ENCODE assay signal across 17 cellular contexts in the genomic region with DNA sequence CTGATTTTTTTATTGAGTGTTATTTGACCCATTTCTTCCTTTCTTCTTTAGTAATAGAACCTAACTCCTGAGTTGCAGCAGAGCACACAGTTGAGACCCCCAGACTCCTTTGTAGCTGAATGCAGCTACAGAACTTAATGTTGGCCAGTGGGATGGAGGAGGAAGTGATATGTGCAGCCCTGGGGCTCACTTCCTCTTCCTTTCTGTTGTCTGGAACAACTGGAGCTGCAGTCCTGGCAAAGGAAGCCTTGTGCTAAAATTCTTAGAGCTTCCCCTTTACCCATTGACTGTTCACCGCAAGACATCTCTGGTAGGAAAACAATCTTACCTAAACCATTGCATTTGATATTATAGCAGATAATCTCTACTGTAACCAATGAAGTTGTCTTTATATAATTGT.
DNase-seq lines count a peak whose midpoint lies in the region; ATAC-seq, FAIRE-seq and TF ChIP-seq lines count a peak whose summit lies in the region.
"Had no signal": no experiment of that assay in that cellular context is flagged by ENCODE, and none has a peak within 500 bp of the region (broad histone marks: within the 10 kb centered on the region; RNA-seq: fewer than 3 reads in every experiment).

No MANE protein-coding gene starts in this region.

- intact Hi-C loops in K562 (cut with micrococcal nuclease): no loop called here
- intact Hi-C loops in sciatic nerve (cut with DNase I): no loop called here

- H3K9me1 ChIP-seq in K562 (ENCODE audit: control insufficient read depth, insufficient read depth, low read length): no peaks in the 10 kb centered on the region

- in situ Hi-C loops in K562 (cut with MboI): no loop called here

- DNase-seq in NB4 (ENCODE audit: low read depth) (peak; percentile 39), K562 (ENCODE audit: extremely low read depth in 1 of 4, low spot score in 3 of 4) (no peak), sciatic nerve (ENCODE audit: low spot score) (no peak), MM.1S (no peak), HuH-7.5 (ENCODE audit: low spot score) (no peak)
- DNase-seq: activated CD4-positive, alpha-beta T cell treated with anti-CD3 and anti-CD28 coated beads for 36 hours; effector memory CD8-positive, alpha-beta T cell; glutamatergic neuron; H7; left ventricle myocardium inferior; NCI-H1105; NCI-H69; PC-9; sigmoid colon had no signal

- H3K27me3 ChIP-seq in K562 (ENCODE audit: control insufficient read depth in 2 of 2, insufficient read depth in 2 of 2, low read length in 2 of 2): no peaks in the 10 kb centered on the region
- no peaks in the 10 kb centered on the region for H3K27me3 ChIP-seq in MM.1S (replicated peaks; ENCODE audit: insufficient read depth, low read length)
- H3K27me3 ChIP-seq: sigmoid colon had no signal

- CTCF ChIA-PET in K562 (lab: Yijun Ruan, JAX; ENCODE audit: low intra/inter-chr PET ratio): no interaction called here

- H3K4me1 ChIP-seq in K562 (replicated peaks in 1 of 2; ENCODE audit: control insufficient read depth in 2 of 2, insufficient read depth in 2 of 2, low read length in 2 of 2): no peaks in the 10 kb centered on the region; a peak in 1 of 5 replicates
- no peaks in the 10 kb centered on the region for H3K4me1 ChIP-seq in MM.1S (ENCODE audit: low read length)
- H3K4me1 ChIP-seq: left ventricle myocardium inferior, sigmoid colon had no signal

- H3K79me2 ChIP-seq in K562 (ENCODE audit: control insufficient read depth, insufficient read depth, low read length) (no peaks in the 10 kb centered on the region), MM.1S (ENCODE audit: low read length) (no peaks in the 10 kb centered on the region)

- H3K36me3 ChIP-seq in K562 (ENCODE audit: control insufficient read depth, insufficient read depth, low read length) (no peaks in the 10 kb centered on the region), MM.1S (replicated peaks; ENCODE audit: insufficient read depth, low read length) (no peaks in the 10 kb centered on the region)
- H3K36me3 ChIP-seq: left ventricle myocardium inferior, sigmoid colon had no signal

- WGBS in K562 (ENCODE audit: insufficient coverage, low coverage, missing lambda C conversion rate): 9% methylated on average over 1 of the region's 1 CpG

- TF ChIP-seq CTCF in NB4 (IDR thresholded peaks at IDR 0.05; ENCODE audit: low read depth, low read length) (no peak), K562 (IDR thresholded peaks at IDR 0.05 in 2 of 3, conservative IDR thresholded peaks at IDR 0.05 in 1 of 3; ENCODE audit: insufficient read depth in 2 of 3, low read depth in 1 of 3, low read length in 3 of 3) (no peak), MM.1S (IDR thresholded peaks at IDR 0.05; ENCODE audit: low read length) (no peak)

- no peaks in the 10 kb centered on the region for H3F3A ChIP-seq in MM.1S (ENCODE audit: insufficient read depth, low read length)

- TF ChIP-seq POLR2A in NB4 (IDR thresholded peaks at IDR 0.05; ENCODE audit: extremely low read depth, insufficient read length) (no peak), K562 (conservative IDR thresholded peaks at IDR 0.05) (no peak)

- no peak for TF ChIP-seq RAD21 in K562 (CRISPR knock-in tag; conservative IDR thresholded peaks at IDR 0.05 in 1 of 2, IDR thresholded peaks at IDR 0.05 in 1 of 2)

- ATAC-seq in HG03159 (IDR thresholded peaks at IDR 0.05; ENCODE audit: unreplicated experiment) (peak; percentile 61), K562 (no peak), sciatic nerve (peak; percentile 68), HG03025 (IDR thresholded peaks at IDR 0.05; ENCODE audit: low FRiP score, unreplicated experiment) (no peak)
- ATAC-seq: activated CD4-positive, alpha-beta T cell treated with anti-CD3 and anti-CD28 coated beads for 36 hours; effector memory CD8-positive, alpha-beta T cell; stimulated activated memory B cell treated with anti-CD40 and anti-IgM and Interleukin-4, amounts not matched to agents 10 μg/mL and 1 μg/mL and 100 μg/mL, for 72 hours had no signal

- H3K9me3 ChIP-seq in K562 (replicated peaks; ENCODE audit: control insufficient read depth, insufficient read depth, low read depth, low read length) (no peaks in the 10 kb centered on the region), MM.1S (replicated peaks; ENCODE audit: insufficient read depth, low read length) (no peaks in the 10 kb centered on the region)
- H3K9me3 ChIP-seq: left ventricle myocardium inferior, sigmoid colon had no signal

- TF ChIP-seq EP300 in K562 (IDR thresholded peaks at IDR 0.05; ENCODE audit: low read length): no peak

- H3K27ac ChIP-seq in K562 (ENCODE audit: extremely low read depth, low read depth, low read length) (no peak overlapping the region), MM.1S (ENCODE audit: low read length) (no peak overlapping the region)
- H3K27ac ChIP-seq: left ventricle myocardium inferior, PC-9, sigmoid colon had no signal

- POLR2A ChIA-PET in K562 (lab: Yijun Ruan, JAX): interaction anchor here (0.5 kb wide), 1 partner anchor 52 kb away, joined by 3 read pairs; no protein-coding TSS in a partner anchor

- no peak overlapping the region for H3K9ac ChIP-seq in K562 (ENCODE audit: insufficient read depth in 1 of 2, low read depth in 2 of 2, low read length in 2 of 2)
- no peak overlapping the region for H3K9ac ChIP-seq in MM.1S (ENCODE audit: low read length)

- H2AFZ ChIP-seq in K562 (ENCODE audit: low read depth, low read length) (no peak overlapping the region), MM.1S (ENCODE audit: low read length) (no peak overlapping the region)
- H2AFZ ChIP-seq: PC-9 had no signal

- no peak for FAIRE-seq in K562 (lab: Jason Lieb, UNC)

- BruUV-seq in K562 (replicated peaks; lab: Mats Ljungman, UMichigan): no TSS peak

- H3K4me3 ChIP-seq in NB4 (ENCODE audit: low read depth, low read length) (no peak overlapping the region), K562 (no peak overlapping the region), MM.1S (ENCODE audit: low read length) (no peak overlapping the region)
- H3K4me3 ChIP-seq: left ventricle myocardium inferior, PC-9, sigmoid colon had no signal

- no peaks in the 10 kb centered on the region for H3K9me2 ChIP-seq in MM.1S (replicated peaks; ENCODE audit: insufficient read depth, low read length)

- H4K20me1 ChIP-seq in K562 (replicated peaks; ENCODE audit: control insufficient read depth, insufficient read depth, low read length): no peaks in the 10 kb centered on the region
- no peaks in the 10 kb centered on the region for H4K20me1 ChIP-seq in MM.1S (ENCODE audit: insufficient read depth, low read length)

- H3K4me2 ChIP-seq in K562 (ENCODE audit: insufficient read depth, low read length) (no peak overlapping the region), MM.1S (ENCODE audit: low read depth, low read length) (no peak overlapping the region)
- H3K4me2 ChIP-seq: PC-9 had no signal

TF ChIP-seq in K562, 482 proteins besides CTCF, POLR2A, EP300 and RAD21:
- TF ChIP-seq SPI1 (IDR thresholded peaks at IDR 0.05; ENCODE audit: borderline replicate concordance, low read depth, low read length): peak; percentile 45; the same call in 1 of the 2 replicates
- no peak for TF ChIP-seq SP2 (IDR thresholded peaks at IDR 0.05; ENCODE audit: extremely low read depth, low read depth, low read length, poor library complexity, severe bottlenecking)

Comparison
In these comparisons a context has a peak if more than half of its experiments do, and no peak if none do; other contexts are left out.
1. ATAC-seq: peak in HG03159 (single experiment) and sciatic nerve (single experiment); none in K562 (single experiment) and HG03025 (single experiment).